In genomic region chr17:8062435-8062806, GRCh38 we compare ENCODE assay signal across 14 cellular contexts. TPM values are rescaled to one million over a fixed set of nuclear protein-coding genes. Genes with fewer than 3 reads are reported as not detected.
DNase-seq lines count a peak whose midpoint lies in the region; ATAC-seq, FAIRE-seq and TF ChIP-seq lines count a peak whose summit lies in the region.
"Had no signal": no experiment of that assay in that cellular context is flagged by ENCODE, and none has a peak within 500 bp of the region (broad histone marks: within the 10 kb centered on the region; RNA-seq: fewer than 3 reads in every experiment).

No MANE protein-coding gene starts in this region.

- H3K9me3 ChIP-seq in neural cell (ENCODE audit: low read length) (no peaks in the 10 kb centered on the region), pancreas (no peaks in the 10 kb centered on the region)

- no peak overlapping the region for H3K9ac ChIP-seq in neural cell (ENCODE audit: low read length)

- H3K4me1 ChIP-seq in foreskin keratinocyte (no peaks in the 10 kb centered on the region), pancreas (peaks cover 0 to 11% (median 0%) of the 10 kb centered on the region in 3 donors)

- no peak overlapping the region for H2AFZ ChIP-seq in neural cell (ENCODE audit: low read depth, low read length)

- H3K36me3 ChIP-seq in neural cell (ENCODE audit: insufficient read depth, low read length): no peaks in the 10 kb centered on the region
- H3K36me3 ChIP-seq in pancreas: no peaks in the 10 kb centered on the region

- no peak for TF ChIP-seq EP300 in neural cell (conservative IDR thresholded peaks at IDR 0.05; ENCODE audit: poor library complexity, severe bottlenecking)

- H3K4me3 Mint-ChIP-seq in progenitor cell of endocrine pancreas (ENCODE audit: low read depth): no peak overlapping the region
- H3K4me3 Mint-ChIP-seq in activated T-helper 1 cell treated with anti-CD3 and anti-CD28 coated beads, Interleukin-12 subunit alpha, Interleukin-12 subunit beta, Interleukin-2, Interleukin-4 antibody, amounts not matched to agents 30 ng/mL and 10 ng/mL and 1 ng/mL, durations not matched to agents 14 hours and 24 hours and 36 hours: no peak overlapping the region
- H3K4me3 Mint-ChIP-seq: activated CD4-positive, alpha-beta T cell treated with anti-CD3 and anti-CD28 coated beads, Interleukin-2, amount 10 ng/mL, durations not matched to agents 7 days and 5 days had no signal

- intact Hi-C loops in pancreas (cut with DNase I): loop anchor here in 1 of 3 donors (10.0 kb wide), 1 partner anchor 52 kb away; the partner anchor contains the start of gene ALOXE3
- intact Hi-C loops in activated T-helper 1 cell treated with anti-CD3 and anti-CD28 coated beads, Interleukin-12 subunit alpha, Interleukin-12 subunit beta, Interleukin-2, Interleukin-4 antibody, amounts not matched to agents 30 ng/mL and 10 ng/mL and 1 ng/mL, durations not matched to agents 14 hours and 24 hours and 36 hours (cut with micrococcal nuclease): no loop called here

- H3K9me2 ChIP-seq in neural cell (ENCODE audit: insufficient read depth, low read length): no peaks in the 10 kb centered on the region

- H3K36me3 Mint-ChIP-seq in progenitor cell of endocrine pancreas (ENCODE audit: insufficient read depth): no peaks in the 10 kb centered on the region
- no peaks in the 10 kb centered on the region for H3K36me3 Mint-ChIP-seq in activated T-helper 1 cell treated with anti-CD3 and anti-CD28 coated beads, Interleukin-12 subunit alpha, Interleukin-12 subunit beta, Interleukin-2, Interleukin-4 antibody, amounts not matched to agents 30 ng/mL and 10 ng/mL and 1 ng/mL, durations not matched to agents 14 hours and 24 hours and 36 hours (ENCODE audit: low read depth)

- H4K20me1 ChIP-seq in neural cell (ENCODE audit: insufficient read depth): no peaks in the 10 kb centered on the region

- TF ChIP-seq CTCF in neural cell (IDR thresholded peaks at IDR 0.05; ENCODE audit: poor library complexity, severe bottlenecking) (no peak), progenitor cell of endocrine pancreas (IDR thresholded peaks at IDR 0.05; ENCODE audit: unreplicated experiment) (no peak), foreskin keratinocyte (conservative IDR thresholded peaks at IDR 0.05) (no peak), pancreas (IDR thresholded peaks at IDR 0.05) (no peak)

- H3K4me3 ChIP-seq in neural cell (ENCODE audit: low read length): peak overlapping the region; percentile 29
- H3K4me3 ChIP-seq in pancreas: no peak overlapping the region

- H3K27me3 Mint-ChIP-seq in progenitor cell of endocrine pancreas: peaks cover 92% of the 10 kb centered on the region
- peaks cover 70% of the 10 kb centered on the region for H3K27me3 Mint-ChIP-seq in activated T-helper 1 cell treated with anti-CD3 and anti-CD28 coated beads, Interleukin-12 subunit alpha, Interleukin-12 subunit beta, Interleukin-2, Interleukin-4 antibody, amounts not matched to agents 30 ng/mL and 10 ng/mL and 1 ng/mL, durations not matched to agents 14 hours and 24 hours and 36 hours (ENCODE audit: insufficient read depth)

- peak; percentile 40 for DNase-seq in EH (ENCODE audit: low read depth)
- peak; percentile 33 for DNase-seq in RPMI8226
- DNase-seq in erythroblast (lab: John Stamatoyannopoulos, UW): peak; percentile 86
- DNase-seq in progenitor cell of endocrine pancreas (ENCODE audit: low spot score, unreplicated experiment): no peak
- DNase-seq in foreskin keratinocyte: no peak
- no peak for DNase-seq in pancreas
- DNase-seq in activated T-helper 1 cell treated with anti-CD3 and anti-CD28 coated beads, Interleukin-12 subunit alpha, Interleukin-12 subunit beta, Interleukin-2, Interleukin-4 antibody, amounts not matched to agents 30 ng/mL and 10 ng/mL and 1 ng/mL, durations not matched to agents 14 hours and 24 hours and 36 hours (ENCODE audit: low spot score): no peak
- DNase-seq: activated CD4-positive, alpha-beta T cell treated with anti-CD3 and anti-CD28 coated beads, Interleukin-2, amount 10 ng/mL, durations not matched to agents 7 days and 5 days; activated effector memory CD4-positive, alpha-beta T cell treated with Interleukin-2 at 50 U/mL for 16 hours; NCI-H2171 had no signal

- no peak for ATAC-seq in foreskin keratinocyte
- ATAC-seq in pancreas: no peak

- H3K27ac Mint-ChIP-seq in progenitor cell of endocrine pancreas: no peak overlapping the region
- H3K27ac Mint-ChIP-seq in activated T-helper 1 cell treated with anti-CD3 and anti-CD28 coated beads, Interleukin-12 subunit alpha, Interleukin-12 subunit beta, Interleukin-2, Interleukin-4 antibody, amounts not matched to agents 30 ng/mL and 10 ng/mL and 1 ng/mL, durations not matched to agents 14 hours and 24 hours and 36 hours: no peak overlapping the region
- H3K27ac Mint-ChIP-seq: activated CD4-positive, alpha-beta T cell treated with anti-CD3 and anti-CD28 coated beads, Interleukin-2, amount 10 ng/mL, durations not matched to agents 7 days and 5 days had no signal

- H3K9me3 Mint-ChIP-seq in progenitor cell of endocrine pancreas (ENCODE audit: low read depth): no peaks in the 10 kb centered on the region
- no peaks in the 10 kb centered on the region for H3K9me3 Mint-ChIP-seq in activated T-helper 1 cell treated with anti-CD3 and anti-CD28 coated beads, Interleukin-12 subunit alpha, Interleukin-12 subunit beta, Interleukin-2, Interleukin-4 antibody, amounts not matched to agents 30 ng/mL and 10 ng/mL and 1 ng/mL, durations not matched to agents 14 hours and 24 hours and 36 hours
- H3K9me3 Mint-ChIP-seq: activated CD4-positive, alpha-beta T cell treated with anti-CD3 and anti-CD28 coated beads, Interleukin-2, amount 10 ng/mL, durations not matched to agents 7 days and 5 days had no signal

- H3K27ac ChIP-seq in neural cell (ENCODE audit: low read length) (no peak overlapping the region), foreskin keratinocyte (no peak overlapping the region), pancreas (no peak overlapping the region)

- H3F3A ChIP-seq in neural cell (ENCODE audit: insufficient read depth, low read length, poor library complexity, severe bottlenecking): no peaks in the 10 kb centered on the region

- no peak for TF ChIP-seq RAD21 in neural cell (conservative IDR thresholded peaks at IDR 0.05)

- H3K27me3 ChIP-seq in neural cell (ENCODE audit: insufficient read depth, low read depth, low read length) (peaks cover 70% of the 10 kb centered on the region), foreskin keratinocyte (peaks cover 78% of the 10 kb centered on the region), pancreas (peaks cover 0 to 16% (median 0%) of the 10 kb centered on the region in 4 donors)

- no peak overlapping the region for H3K4me2 ChIP-seq in neural cell (ENCODE audit: low read length)

- 22 to 43% methylated on average over 8 of the region's 8 CpGs for WGBS in pancreas, 2 donors

- peaks cover 5% of the 10 kb centered on the region for H3K4me1 Mint-ChIP-seq in progenitor cell of endocrine pancreas (ENCODE audit: low read depth)
- peaks cover 13% of the 10 kb centered on the region for H3K4me1 Mint-ChIP-seq in activated T-helper 1 cell treated with anti-CD3 and anti-CD28 coated beads, Interleukin-12 subunit alpha, Interleukin-12 subunit beta, Interleukin-2, Interleukin-4 antibody, amounts not matched to agents 30 ng/mL and 10 ng/mL and 1 ng/mL, durations not matched to agents 14 hours and 24 hours and 36 hours (ENCODE audit: low read depth)

- TF ChIP-seq POLR2A in erythroblast (IDR thresholded peaks at IDR 0.05; ENCODE audit: low read length): no peak

- FAIRE-seq in pancreas (lab: Jason Lieb, UNC): no peak
- FAIRE-seq: bronchial epithelial cell, GM18507 had no signal

- H3K79me2 ChIP-seq in neural cell (replicated peaks; ENCODE audit: insufficient read depth, low read length): no peaks in the 10 kb centered on the region

TF ChIP-seq in neural cell, 6 proteins besides CTCF, POLR2A, EP300 and RAD21 (continues in another document):
- TF ChIP-seq SMC3 (conservative IDR thresholded peaks at IDR 0.05; ENCODE audit: poor library complexity): no peak
- TF ChIP-seq TAF1 (IDR thresholded peaks at IDR 0.05; ENCODE audit: low read depth): no peak
- TF ChIP-seq MXI1 (conservative IDR thresholded peaks at IDR 0.05; ENCODE audit: poor library complexity, severe bottlenecking): no peak
- no peak for TF ChIP-seq POLR2AphosphoS5 (IDR thresholded peaks at IDR 0.05)
- no peak for TF ChIP-seq EZH2 (IDR thresholded peaks at IDR 0.05; ENCODE audit: borderline replicate concordance, insufficient read depth, low read length, poor library complexity, severe bottlenecking)

RNA-seq across cellular contexts. Expression of gene ALOX15B, which starts 23.6 kb away (rescaled TPM):
- not detected in 2 replicates for polyA plus RNA-seq in neural cell
- polyA minus RNA-seq in neural cell: not detected in 2 replicates
- total RNA-seq in progenitor cell of endocrine pancreas: not detected in 2 replicates
- total RNA-seq in foreskin keratinocyte: 6.5 and 6.9 TPM in 2 replicates
- polyA plus RNA-seq in foreskin keratinocyte: 6.2 and 7.4 TPM in 2 replicates
- 1 to 10 TPM in 1 of 6 donors, under 1 TPM in 4, not detected in 1; 0.09 to 4.7 (median 0.37) TPM for total RNA-seq in pancreas
- under 1 TPM; 0.05 to 0.19 TPM for polyA plus RNA-seq in pancreas
- not detected in 2 replicates for total RNA-seq in activated T-helper 1 cell treated with anti-CD3 and anti-CD28 coated beads, Interleukin-12 subunit alpha, Interleukin-12 subunit beta, Interleukin-2, Interleukin-4 antibody, amounts not matched to agents 30 ng/mL and 10 ng/mL and 1 ng/mL, durations not matched to agents 14 hours and 24 hours and 36 hours
- total RNA-seq: activated CD4-positive, alpha-beta T cell treated with anti-CD3 and anti-CD28 coated beads, Interleukin-2, amount 10 ng/mL, durations not matched to agents 7 days and 5 days; G401 had no signal

RNA-seq across cellular contexts. Expression of gene ALOX12B, which starts 25.1 kb away (rescaled TPM):
- polyA plus RNA-seq in neural cell: 0.31 and 0.34 TPM in 2 replicates
- 0.73 TPM in 1 of 2 replicates, not detected in the other for polyA minus RNA-seq in neural cell
- 0.41 and 0.60 TPM in 2 replicates for total RNA-seq in progenitor cell of endocrine pancreas
- total RNA-seq in foreskin keratinocyte: 0.25 and 0.31 TPM in 2 replicates
- 0.30 and 0.43 TPM in 2 replicates for polyA plus RNA-seq in foreskin keratinocyte
- total RNA-seq in pancreas: under 1 TPM in 1 of 6 donors, not detected in 5; 0.31 TPM
- under 1 TPM in 1 of 2 donors, not detected in 1; 0.16 TPM for polyA plus RNA-seq in pancreas
- total RNA-seq in activated T-helper 1 cell treated with anti-CD3 and anti-CD28 coated beads, Interleukin-12 subunit alpha, Interleukin-12 subunit beta, Interleukin-2, Interleukin-4 antibody, amounts not matched to agents 30 ng/mL and 10 ng/mL and 1 ng/mL, durations not matched to agents 14 hours and 24 hours and 36 hours: 0.51 and 0.78 TPM in 2 replicates
- total RNA-seq: G401 had no signal

RNA-seq across cellular contexts. Expression of gene ALOXE3, which starts 55.9 kb away (rescaled TPM):
- polyA plus RNA-seq in neural cell (0.77 and 1.6 TPM in 2 replicates), foreskin keratinocyte (4.0 and 8.4 TPM in 2 replicates), pancreas (under 1 TPM in 1 of 2 donors, not detected in 1; 0.35 TPM)
- 0.73 and 0.81 TPM in 2 replicates for polyA minus RNA-seq in neural cell
- total RNA-seq in progenitor cell of endocrine pancreas (not detected in 2 replicates), foreskin keratinocyte (2.4 and 4.7 TPM in 2 replicates), pancreas (not detected)
- total RNA-seq in activated T-helper 1 cell treated with anti-CD3 and anti-CD28 coated beads, Interleukin-12 subunit alpha, Interleukin-12 subunit beta, Interleukin-2, Interleukin-4 antibody, amounts not matched to agents 30 ng/mL and 10 ng/mL and 1 ng/mL, durations not matched to agents 14 hours and 24 hours and 36 hours: 0.10 TPM in 1 of 2 replicates, not detected in the other
- total RNA-seq: activated CD4-positive, alpha-beta T cell treated with anti-CD3 and anti-CD28 coated beads, Interleukin-2, amount 10 ng/mL, durations not matched to agents 7 days and 5 days had no signal

Comparison
In these comparisons a context has a peak if more than half of its experiments do, and no peak if none do; other contexts are left out.
1. DNase-seq: peak in EH (single experiment), RPMI8226 (single experiment) and erythroblast (2 of 2); none in progenitor cell of endocrine pancreas (single experiment), foreskin keratinocyte (0 of 2), pancreas (0 of 6) and activated T-helper 1 cell treated with anti-CD3 and anti-CD28 coated beads, Interleukin-12 subunit alpha, Interleukin-12 subunit beta, Interleukin-2, Interleukin-4 antibody, amounts not matched to agents 30 ng/mL and 10 ng/mL and 1 ng/mL, durations not matched to agents 14 hours and 24 hours and 36 hours (single experiment).